23 cellular contexts compared by ENCODE assay signal in genomic region chr5:135869151-135869737, GRCh38. TPM values are rescaled to one million over a fixed set of nuclear protein-coding genes. Genes with fewer than 3 reads are reported as not detected.
DNase-seq lines count a peak whose midpoint lies in the region; ATAC-seq, FAIRE-seq and TF ChIP-seq lines count a peak whose summit lies in the region.
"Had no signal": no experiment of that assay in that cellular context is flagged by ENCODE, and none has a peak within 500 bp of the region (broad histone marks: within the 10 kb centered on the region; RNA-seq: fewer than 3 reads in every experiment).

No MANE protein-coding gene starts in this region.

- CTCF ChIA-PET in HepG2 (lab: Yijun Ruan, JAX; ENCODE audit: low intra/inter-chr PET ratio, low total read pairs) = no interaction called here
- CTCF ChIA-PET in OCI-LY7 (lab: Charles Lee; ENCODE audit: unreplicated experiment) = no interaction called here

- BruUV-seq in HepG2 (replicated peaks; lab: Mats Ljungman, UMichigan) = no TSS peak
- no TSS peak for BruUV-seq in OCI-LY7 (replicated peaks; lab: Mats Ljungman, UMichigan)

- no peak overlapping the region for H2AFZ ChIP-seq in HepG2 (ENCODE audit: low read length)
- H2AFZ ChIP-seq in OCI-LY7 (ENCODE audit: low read length) = no peak overlapping the region
- H2AFZ ChIP-seq: GM23338 had no signal

- in situ Hi-C loops in HepG2 (cut with HindIII; ENCODE audit: extremely low pct_ligation_motif_present, low pct_unique_long_range_greater_than_20kb) = loop anchor here (25.0 kb wide), 1 partner anchor 543 kb away; no protein-coding TSS in a partner anchor

- no peaks in the 10 kb centered on the region for H3K9me3 ChIP-seq in HepG2 (ENCODE audit: low read length)
- no peaks in the 10 kb centered on the region for H3K9me3 ChIP-seq in right lobe of liver
- no peaks in the 10 kb centered on the region for H3K9me3 ChIP-seq in pancreas
- H3K9me3 ChIP-seq in OCI-LY7 (ENCODE audit: low read length) = no peaks in the 10 kb centered on the region
- H3K9me3 ChIP-seq: A549, Caco-2 had no signal

- H4K20me1 ChIP-seq in HepG2 (ENCODE audit: insufficient read depth, low read length) (no peaks in the 10 kb centered on the region), OCI-LY7 (ENCODE audit: insufficient read depth, low read length) (no peaks in the 10 kb centered on the region)

- TF ChIP-seq CTCF in HepG2 (CRISPR knock-in tag; IDR thresholded peaks at IDR 0.05) (no peak), right lobe of liver (IDR thresholded peaks at IDR 0.05) (no peak), pancreas (IDR thresholded peaks at IDR 0.05) (no peak), OCI-LY7 (conservative IDR thresholded peaks at IDR 0.05; ENCODE audit: low read length) (no peak)

- H3K27me3 ChIP-seq in HepG2 (ENCODE audit: control insufficient read depth in 1 of 2, insufficient read depth in 2 of 2, low read length in 2 of 2) = no peaks in the 10 kb centered on the region; a peak in 1 of 5 replicates
- no peaks in the 10 kb centered on the region for H3K27me3 ChIP-seq in right lobe of liver
- H3K27me3 ChIP-seq in pancreas = no peaks in the 10 kb centered on the region

- H3K27ac ChIP-seq in HepG2 (ENCODE audit: extremely low read length, insufficient read depth, low read length) (peak overlapping the region; percentile 43), right lobe of liver (no peak overlapping the region), pancreas (no peak overlapping the region), OCI-LY7 (ENCODE audit: low read depth, low read length, poor library complexity, severe bottlenecking) (no peak overlapping the region)
- H3K27ac ChIP-seq: 22Rv1, A549, C4-2B, HL-60 had no signal

- 0% methylated on average over 2 of the region's 2 CpGs for WGBS in HepG2 (ENCODE audit: low lambda C conversion rate)
- WGBS in right lobe of liver (ENCODE audit: insufficient coverage, low coverage, low lambda C conversion rate, missing lambda C conversion rate) = 59% methylated on average over 2 of the region's 2 CpGs
- WGBS in pancreas, 2 donors = 74 to 81% methylated on average over 2 of the region's 2 CpGs

- peak; percentile 45 for ATAC-seq in HepG2
- no peak for ATAC-seq in right lobe of liver
- peak; percentile 86 for ATAC-seq in left colon
- no peak for ATAC-seq in pancreas
- ATAC-seq: A549, GM23338, HCT116 had no signal

- H3K9ac ChIP-seq in HepG2 (ENCODE audit: insufficient read depth, low read depth, low read length) = no peak overlapping the region

- POLR2A ChIA-PET in HepG2 (lab: Yijun Ruan, JAX) = no interaction called here
- POLR2A ChIA-PET in OCI-LY7 (lab: Charles Lee) = no interaction called here

- H3K4me1 ChIP-seq in HepG2 (ENCODE audit: insufficient read depth, low read length) = peaks cover 45% of the 10 kb centered on the region
- peaks cover 0 to 8% (median 0%) of the 10 kb centered on the region in 4 donors for H3K4me1 ChIP-seq in right lobe of liver
- no peaks in the 10 kb centered on the region for H3K4me1 ChIP-seq in pancreas
- H3K4me1 ChIP-seq in OCI-LY7 (ENCODE audit: insufficient read depth, low read length, poor library complexity, severe bottlenecking) = no peaks in the 10 kb centered on the region
- H3K4me1 ChIP-seq: A549, Caco-2 had no signal

- H3K79me2 ChIP-seq in HepG2 (ENCODE audit: insufficient read depth, low read length) (no peaks in the 10 kb centered on the region), OCI-LY7 (ENCODE audit: insufficient read depth, low read depth, low read length) (no peaks in the 10 kb centered on the region)

- no peak for TF ChIP-seq POLR2A in HepG2 (IDR thresholded peaks at IDR 0.05; ENCODE audit: insufficient read depth in 1 of 2, low read depth in 2 of 2, low read length in 2 of 2)
- no peak for TF ChIP-seq POLR2A in right lobe of liver (IDR thresholded peaks at IDR 0.05)

- TF ChIP-seq EP300 in HepG2 (IDR thresholded peaks at IDR 0.05; ENCODE audit: low read depth in 2 of 2, low read length in 2 of 2) = peak in 1 of 2 experiments; percentile 83; a peak in 2 of 4 replicates
- TF ChIP-seq EP300 in HepG2 (CRISPR knock-in tag; IDR thresholded peaks at IDR 0.05; ENCODE audit: borderline replicate concordance) = no peak

- no peak overlapping the region for H3K4me3 ChIP-seq in HepG2 (replicated peaks in 1 of 3; ENCODE audit: insufficient read depth in 1 of 3, low read depth in 2 of 3, low read length in 3 of 3)
- H3K4me3 ChIP-seq in right lobe of liver = no peak overlapping the region
- no peak overlapping the region for H3K4me3 ChIP-seq in pancreas
- H3K4me3 ChIP-seq in OCI-LY7 (ENCODE audit: low read depth, low read length, poor library complexity, severe bottlenecking) = no peak overlapping the region
- H3K4me3 ChIP-seq: A549, GM23338 had no signal

- peak; percentile 83 for FAIRE-seq in HepG2 (lab: Jason Lieb, UNC)
- FAIRE-seq in pancreas (lab: Jason Lieb, UNC) = peak; percentile 41
- FAIRE-seq in HTR-8/SVneo (lab: Jason Lieb, UNC) = no peak
- FAIRE-seq: A549, D721Med, G401.6, GM12891 had no signal

- TF ChIP-seq RAD21 in HepG2 (CRISPR knock-in tag; IDR thresholded peaks at IDR 0.05) = no peak

- intact Hi-C loops in HepG2 (cut with micrococcal nuclease; ENCODE audit: unreplicated experiment) = no loop called here
- intact Hi-C loops in right lobe of liver (cut with DNase I) = no loop called here
- intact Hi-C loops in left colon (cut with DNase I, micrococcal nuclease) = no loop called here
- intact Hi-C loops in pancreas (cut with DNase I) = no loop called here
- intact Hi-C loops in OCI-LY7 (cut with micrococcal nuclease; ENCODE audit: unreplicated experiment) = no loop called here

- DNase-seq in HepG2 (ENCODE audit: low spot score) (peak; percentile 65), right lobe of liver (no peak), left colon (no peak), pancreas (no peak), OCI-LY7 (ENCODE audit: low spot score) (no peak), GOT3 (lab: John Stamatoyannopoulos, UW) (no peak), HTR-8/SVneo (ENCODE audit: insufficient read length, low spot score) (no peak)
- DNase-seq: AML-193; Caco-2; CD4-positive, alpha-beta T cell; H7; HFFc6 had no signal

- H3K4me2 ChIP-seq in HepG2 (ENCODE audit: low read depth, low read length) (peak overlapping the region; percentile 38), OCI-LY7 (ENCODE audit: low read length) (no peak overlapping the region)
- H3K4me2 ChIP-seq: A549, GM23338 had no signal

- H3K36me3 ChIP-seq in HepG2 (replicated peaks in 1 of 2; ENCODE audit: control insufficient read depth in 1 of 2, insufficient read depth in 2 of 2, low read length in 2 of 2) = no peaks in the 10 kb centered on the region
- no peaks in the 10 kb centered on the region for H3K36me3 ChIP-seq in right lobe of liver
- H3K36me3 ChIP-seq in pancreas = no peaks in the 10 kb centered on the region
- H3K36me3 ChIP-seq in OCI-LY7 (ENCODE audit: insufficient read depth, low read length) = no peaks in the 10 kb centered on the region

- no peaks in the 10 kb centered on the region for H3K9me2 ChIP-seq in OCI-LY7 (ENCODE audit: insufficient read depth, low read length)

RNA-seq across cellular contexts. Expression of gene IL9, which starts 26.4 kb away (rescaled TPM):
- total RNA-seq in HepG2 (2016; rRNA removed; fragmentation: Illumina TruSeq; extraction: Trizol) = not detected in 2 replicates
- total RNA-seq in HepG2 (2016; cell fraction: cytosol; rRNA removed; fragmentation: Illumina TruSeq; extraction: Trizol; ENCODE audit: low read depth) = not detected in 2 replicates
- total RNA-seq in HepG2 (2016; cell fraction: insoluble cytoplasmic fraction; rRNA removed; fragmentation: Illumina TruSeq; extraction: Trizol) = not detected in 2 replicates
- not detected in 2 replicates for total RNA-seq in HepG2 (2016; cell fraction: membrane; rRNA removed; fragmentation: Illumina TruSeq; extraction: Trizol)
- total RNA-seq in HepG2 (2016; cell fraction: nucleus; rRNA removed; fragmentation: Illumina TruSeq; extraction: Trizol) = not detected in 2 replicates
- not detected in 2 replicates for polyA plus RNA-seq in HepG2 (2011; rRNA removed)
- polyA plus RNA-seq in HepG2 (2011; cell fraction: cytosol; rRNA removed) = not detected in 2 replicates
- not detected in 2 replicates for polyA plus RNA-seq in HepG2 (2011; cell fraction: nucleus; rRNA removed)
- not detected in 2 replicates for polyA plus RNA-seq in HepG2 (2012)
- not detected in 2 replicates for polyA plus RNA-seq in HepG2 (2016; cell fraction: cytosol; fragmentation: Illumina TruSeq; extraction: Trizol; ENCODE audit: low read depth)
- not detected in 2 replicates for polyA plus RNA-seq in HepG2 (2016; cell fraction: insoluble cytoplasmic fraction; fragmentation: Illumina TruSeq; extraction: Trizol; ENCODE audit: low read depth)
- not detected in 2 replicates for polyA plus RNA-seq in HepG2 (2016; cell fraction: membrane; fragmentation: Illumina TruSeq; extraction: Trizol; ENCODE audit: low read depth)
- polyA plus RNA-seq in HepG2 (2016; cell fraction: nucleus; fragmentation: Illumina TruSeq; extraction: Trizol; ENCODE audit: insufficient read depth, low read depth) = not detected in 2 replicates
- not detected in 2 replicates for polyA minus RNA-seq in HepG2 (2011; rRNA and poly(A)+ RNA removed; ENCODE audit: low replicate concordance)
- not detected in 2 replicates for polyA minus RNA-seq in HepG2 (2011; cell fraction: cytosol; rRNA and poly(A)+ RNA removed)
- not detected in 2 replicates for polyA minus RNA-seq in HepG2 (2011; cell fraction: nucleus; rRNA and poly(A)+ RNA removed)
- total RNA-seq in right lobe of liver = not detected
- total RNA-seq in left colon = not detected
- not detected for total RNA-seq in pancreas
- not detected for polyA plus RNA-seq in pancreas
- not detected in 2 replicates for total RNA-seq in OCI-LY7 (2014; rRNA removed; shearing (Covaris generic))
- not detected in 2 replicates for total RNA-seq in OCI-LY7 (2022)
- total RNA-seq: Caco-2; CD4-positive, alpha-beta T cell; GM23338; H7; HFFc6; HT1080 had no signal
- polyA plus RNA-seq: A549, BJ, GM23338 had no signal

RNA-seq across cellular contexts. Expression of gene SLC25A48, which starts 34.8 kb away (rescaled TPM):
- total RNA-seq in HepG2 (2016; rRNA removed; fragmentation: Illumina TruSeq; extraction: Trizol) = 4.0 and 4.5 TPM in 2 replicates
- 4.8 and 5.1 TPM in 2 replicates for total RNA-seq in HepG2 (2016; cell fraction: cytosol; rRNA removed; fragmentation: Illumina TruSeq; extraction: Trizol; ENCODE audit: low read depth)
- 3.2 and 3.4 TPM in 2 replicates for total RNA-seq in HepG2 (2016; cell fraction: insoluble cytoplasmic fraction; rRNA removed; fragmentation: Illumina TruSeq; extraction: Trizol)
- 4.2 and 8.0 TPM in 2 replicates for total RNA-seq in HepG2 (2016; cell fraction: membrane; rRNA removed; fragmentation: Illumina TruSeq; extraction: Trizol)
- 3.0 and 5.5 TPM in 2 replicates for total RNA-seq in HepG2 (2016; cell fraction: nucleus; rRNA removed; fragmentation: Illumina TruSeq; extraction: Trizol)
- polyA plus RNA-seq in HepG2 (2011; rRNA removed) = 0.17 and 1.0 TPM in 2 replicates
- polyA plus RNA-seq in HepG2 (2011; cell fraction: cytosol; rRNA removed) = 0.38 and 0.40 TPM in 2 replicates
- polyA plus RNA-seq in HepG2 (2011; cell fraction: nucleus; rRNA removed) = 0.61 and 0.68 TPM in 2 replicates
- 0.24 TPM in 1 of 2 replicates, not detected in the other for polyA plus RNA-seq in HepG2 (2012)
- 5.0 and 6.4 TPM in 2 replicates for polyA plus RNA-seq in HepG2 (2016; cell fraction: cytosol; fragmentation: Illumina TruSeq; extraction: Trizol; ENCODE audit: low read depth)
- 1.7 and 3.6 TPM in 2 replicates for polyA plus RNA-seq in HepG2 (2016; cell fraction: insoluble cytoplasmic fraction; fragmentation: Illumina TruSeq; extraction: Trizol; ENCODE audit: low read depth)
- 4.6 and 5.5 TPM in 2 replicates for polyA plus RNA-seq in HepG2 (2016; cell fraction: membrane; fragmentation: Illumina TruSeq; extraction: Trizol; ENCODE audit: low read depth)
- polyA plus RNA-seq in HepG2 (2016; cell fraction: nucleus; fragmentation: Illumina TruSeq; extraction: Trizol; ENCODE audit: insufficient read depth, low read depth) = 5.6 and 5.9 TPM in 2 replicates
- polyA minus RNA-seq in HepG2 (2011; rRNA and poly(A)+ RNA removed; ENCODE audit: low replicate concordance) = 0.50 TPM in 1 of 2 replicates, not detected in the other
- not detected in 2 replicates for polyA minus RNA-seq in HepG2 (2011; cell fraction: cytosol; rRNA and poly(A)+ RNA removed)
- polyA minus RNA-seq in HepG2 (2011; cell fraction: nucleus; rRNA and poly(A)+ RNA removed) = 0.26 and 0.62 TPM in 2 replicates
- 1 to 10 TPM in 1 of 6 experiments, under 1 TPM in 4, not detected in 1; 0.39 to 5.3 (median 0.80) TPM for total RNA-seq in right lobe of liver
- total RNA-seq in left colon = 1 to 10 TPM; 2.8 to 3.7 TPM
- 1 to 10 TPM in 3 of 6 donors, under 1 TPM in 3; 0.37 to 2.1 (median 1.1) TPM for total RNA-seq in pancreas
- polyA plus RNA-seq in pancreas = 1 to 10 TPM; 1.5 to 3.2 TPM
- not detected in 2 replicates for total RNA-seq in OCI-LY7 (2014; rRNA removed; shearing (Covaris generic))
- not detected in 2 replicates for total RNA-seq in OCI-LY7 (2022)
- total RNA-seq: CD4-positive, alpha-beta T cell; HFFc6 had no signal
- polyA plus RNA-seq: BJ had no signal

Comparison
In these comparisons a context has a peak if more than half of its experiments do, and no peak if none do; other contexts are left out.
1. ATAC-seq: peak in HepG2 (single experiment) and left colon (single experiment); none in right lobe of liver (0 of 4) and pancreas (0 of 4).